ENCODE assay signal across 8 cellular contexts in the genomic region with DNA sequence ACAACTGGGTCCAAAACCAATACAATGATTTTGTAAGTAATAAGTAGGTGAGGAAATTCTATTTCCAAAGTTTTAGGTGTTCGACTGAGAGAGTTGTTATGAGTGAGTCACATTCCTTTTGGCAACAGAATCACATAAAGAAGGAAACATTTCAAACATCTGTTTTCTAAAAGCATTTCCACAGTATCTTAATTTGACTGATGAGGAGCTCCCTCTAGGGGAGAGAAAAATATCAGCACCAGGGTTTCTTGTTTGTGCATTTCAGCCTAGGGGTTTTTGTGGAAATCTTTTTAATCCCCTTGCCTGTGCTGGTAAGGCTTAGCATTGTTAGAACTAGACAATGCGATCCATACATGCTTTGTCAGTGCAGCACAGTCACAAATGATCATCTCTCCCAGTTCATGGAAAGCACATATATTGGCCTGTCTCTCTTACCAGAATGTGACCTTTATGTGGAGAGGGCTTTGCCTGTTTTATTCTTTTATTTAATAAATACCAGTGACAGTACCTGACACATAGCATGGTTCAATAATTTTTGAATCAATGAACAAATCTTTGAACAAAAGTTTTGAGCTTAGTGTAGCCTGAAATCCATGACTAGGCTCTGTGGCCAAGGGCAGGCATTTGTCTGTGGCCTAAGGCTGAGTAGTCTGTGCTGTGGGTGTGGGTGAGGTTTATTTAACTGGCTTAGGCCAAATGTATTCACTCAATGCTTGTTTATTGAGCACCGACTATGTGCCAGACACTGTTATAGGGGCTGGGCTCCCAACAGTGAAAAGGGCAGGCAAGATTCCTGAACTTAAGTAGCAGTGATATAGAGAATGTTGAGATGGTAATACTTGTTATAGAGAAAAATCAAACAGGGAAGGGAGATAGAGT. TPM values are rescaled to one million over a fixed set of nuclear protein-coding genes. Genes with fewer than 3 reads are reported as not detected.
DNase-seq lines count a peak whose midpoint lies in the region; ATAC-seq, FAIRE-seq and TF ChIP-seq lines count a peak whose summit lies in the region.

No MANE protein-coding gene starts in this region.

- DNase-seq in D721Med (ENCODE audit: insufficient read length, low spot score) (peak; percentile 29), H54 (ENCODE audit: insufficient read length, low spot score) (peak; percentile 32), NT2/D1 (ENCODE audit: low read depth, low spot score) (peak; percentile 50), bronchial epithelial cell (ENCODE audit: low read depth) (peak; percentile 83), left lung (no peak), type B pancreatic cell (ENCODE audit: extremely low spot score, unreplicated experiment) (no peak), lower leg skin (ENCODE audit: low spot score in 2 of 2) (no peak)

- no peaks in the 10 kb centered on the region for H3K27me3 ChIP-seq in NT2/D1 (ENCODE audit: insufficient read depth, insufficient read length)
- H3K27me3 ChIP-seq in bronchial epithelial cell (ENCODE audit: control insufficient read depth, insufficient read depth, low read length): no peaks in the 10 kb centered on the region
- H3K27me3 ChIP-seq in left lung: peaks cover 3 to 35% of the 10 kb centered on the region in 2 donors

- H3K4me1 ChIP-seq in NT2/D1 (ENCODE audit: insufficient read depth, insufficient read length) (peaks cover 7% of the 10 kb centered on the region), left lung (no peaks in the 10 kb centered on the region)

- H3K4me1 Mint-ChIP-seq in type B pancreatic cell (ENCODE audit: unreplicated experiment): peaks cover 5% of the 10 kb centered on the region

- TF ChIP-seq CTCF in D721Med (IDR thresholded peaks at IDR 0.05; ENCODE audit: insufficient read depth, missing control alignments): peak; percentile 83
- TF ChIP-seq CTCF in bronchial epithelial cell (IDR thresholded peaks at IDR 0.05; ENCODE audit: insufficient read depth, low read length, severe bottlenecking): peak; percentile 74
- TF ChIP-seq CTCF in left lung (IDR thresholded peaks at IDR 0.05): peak; percentile 57 to 76
- TF ChIP-seq CTCF in type B pancreatic cell (conservative IDR thresholded peaks at IDR 0.05): peak; percentile 92
- TF ChIP-seq CTCF in lower leg skin (IDR thresholded peaks at IDR 0.05): no peak

- H3K36me3 ChIP-seq in NT2/D1 (ENCODE audit: insufficient read depth, insufficient read length, low read length) (no peaks in the 10 kb centered on the region), bronchial epithelial cell (ENCODE audit: control insufficient read depth, insufficient read depth, low read length) (no peaks in the 10 kb centered on the region), left lung (no peaks in the 10 kb centered on the region)

- TF ChIP-seq POLR2A in H54 (IDR thresholded peaks at IDR 0.05; ENCODE audit: low read depth, low read length): no peak
- TF ChIP-seq POLR2A in lower leg skin (IDR thresholded peaks at IDR 0.05): no peak

- FAIRE-seq in D721Med (lab: Jason Lieb, UNC): peak; percentile 84
- FAIRE-seq in H54 (lab: Jason Lieb, UNC): peak; percentile 78
- FAIRE-seq in bronchial epithelial cell (lab: Jason Lieb, UNC): no peak

- ATAC-seq in left lung (peak; percentile 82), GM18517 (IDR thresholded peaks at IDR 0.05; ENCODE audit: unreplicated experiment) (no peak)

- 15 to 17% methylated on average over 3 of the region's 3 CpGs for WGBS in lower leg skin, 2 donors

- H3K27ac Mint-ChIP-seq in type B pancreatic cell: no peak overlapping the region

- H3K36me3 Mint-ChIP-seq in type B pancreatic cell: no peaks in the 10 kb centered on the region

- intact Hi-C loops in left lung (cut with DNase I) (loop anchor here in 1 of 2 donors (10.0 kb wide), 1 partner anchor 295 kb away; the partner anchor contains the start of gene DCAF1), lower leg skin (cut with DNase I; ENCODE audit: low total_unique reads) (loop anchor here (10.0 kb wide), 1 partner anchor 295 kb away; the partner anchor contains the start of gene DCAF1)

- H3K9me3 Mint-ChIP-seq in type B pancreatic cell: no peaks in the 10 kb centered on the region

- no peaks in the 10 kb centered on the region for H3K9me3 ChIP-seq in NT2/D1 (ENCODE audit: insufficient read depth, low read length)
- H3K9me3 ChIP-seq in left lung: no peaks in the 10 kb centered on the region

- no peak overlapping the region for H3K27ac ChIP-seq in left lung

- H3K27me3 Mint-ChIP-seq in type B pancreatic cell: peaks cover 21% of the 10 kb centered on the region

- H3K9ac ChIP-seq in NT2/D1 (ENCODE audit: insufficient read length, low read depth): no peak overlapping the region

- no peak overlapping the region for H3K4me3 Mint-ChIP-seq in type B pancreatic cell

- no peak overlapping the region for H3K4me3 ChIP-seq in NT2/D1 (ENCODE audit: insufficient read length, low read depth)
- no peak overlapping the region for H3K4me3 ChIP-seq in bronchial epithelial cell (ENCODE audit: low read depth, low read length)
- no peak overlapping the region for H3K4me3 ChIP-seq in left lung
- H3K4me3 ChIP-seq in lower leg skin (ENCODE audit: low read depth, poor library complexity, severe bottlenecking): no peak overlapping the region

RNA-seq across cellular contexts. Expression of gene IQCF6, which starts 21.1 kb away (rescaled TPM):
- total RNA-seq in bronchial epithelial cell: not detected in 2 replicates
- total RNA-seq in left lung: not detected
- not detected in 2 replicates for total RNA-seq in type B pancreatic cell (ENCODE audit: low replicate concordance)
- not detected for total RNA-seq in lower leg skin

Comparison
In these comparisons a context has a peak if more than half of its experiments do, and no peak if none do; other contexts are left out.
1. DNase-seq: peak in D721Med (single experiment), H54 (single experiment), NT2/D1 (single experiment) and bronchial epithelial cell (single experiment); none in left lung (0 of 2), type B pancreatic cell (single experiment) and lower leg skin (0 of 2).
2. CTCF ChIP-seq: peak in D721Med (single experiment), bronchial epithelial cell (single experiment), left lung (2 of 2) and type B pancreatic cell (single experiment); none in lower leg skin (0 of 3).